29 cellular contexts compared by ENCODE assay signal in genomic region chr11:17639091-17639490, GRCh38.
"Had no signal": no experiment of that assay in that cellular context is flagged by ENCODE, and none has a peak within 500 bp of the region (broad histone marks: within the 10 kb centered on the region; RNA-seq: fewer than 3 reads in every experiment).

No MANE protein-coding gene starts in this region.

- H3K4me2 ChIP-seq: neural progenitor cell had no signal

- H3K36me3 Mint-ChIP-seq: natural killer cell; neural progenitor cell; stimulated activated memory B cell treated with anti-CD40 and anti-IgM and Interleukin-4, amounts not matched to agents 10 μg/mL and 1 μg/mL and 100 μg/mL, for 72 hours; type B pancreatic cell had no signal

- H3K4me1 ChIP-seq: neural progenitor cell, parathyroid adenoma, psoas muscle, right lobe of liver, suprapubic skin, testis, tibial artery, transverse colon, upper lobe of right lung, uterus had no signal

- H3K9ac ChIP-seq: neural progenitor cell, parathyroid adenoma had no signal

- H3K27ac Mint-ChIP-seq: natural killer cell; nephron; neural progenitor cell; progenitor cell of endocrine pancreas; stimulated activated memory B cell treated with anti-CD40 and anti-IgM and Interleukin-4, amounts not matched to agents 10 μg/mL and 1 μg/mL and 100 μg/mL, for 72 hours; type B pancreatic cell had no signal

- H3K27me3 Mint-ChIP-seq: stimulated activated memory B cell treated with anti-CD40 and anti-IgM and Interleukin-4, amounts not matched to agents 10 μg/mL and 1 μg/mL and 100 μg/mL, for 72 hours; stimulated activated naive CD8-positive, alpha-beta T cell treated with anti-CD3 and anti-CD28 coated beads, Interleukin-15, amount 100 ng/mL, for 72 hours had no signal

- H3K27me3 ChIP-seq: neural progenitor cell, ovary, right lobe of liver, sigmoid colon, testis, transverse colon, upper lobe of right lung, uterus had no signal

- H3K4me3 Mint-ChIP-seq: natural killer cell; nephron; neural progenitor cell; stimulated activated memory B cell treated with anti-CD40 and anti-IgM and Interleukin-4, amounts not matched to agents 10 μg/mL and 1 μg/mL and 100 μg/mL, for 72 hours; stimulated activated naive CD8-positive, alpha-beta T cell treated with anti-CD3 and anti-CD28 coated beads, Interleukin-15, amount 100 ng/mL, for 72 hours; type B pancreatic cell had no signal

- DNase-seq: natural killer cell; occipital lobe; ovary; psoas muscle; right cardiac atrium; right lobe of liver; sigmoid colon; small intestine; stimulated activated CD4-positive, alpha-beta T cell treated with anti-CD3 and anti-CD28 coated beads, Interleukin-12 subunit alpha, Interleukin-12 subunit beta, amount 100 ng/mL, for 4 hours; stimulated activated CD4-positive, alpha-beta T cell treated with anti-CD3 and anti-CD28 coated beads, Interleukin-1b, Interleukin-23, amount 100 ng/mL, for 48 hours; stimulated activated CD4-positive, alpha-beta T cell treated with anti-CD3 and anti-CD28 coated beads, Interleukin-4, amount 100 ng/mL, for 1 hour; stimulated activated CD4-positive, alpha-beta T cell treated with anti-CD3 and anti-CD28 coated beads, Interleukin-4, amount 100 ng/mL, for 4 hours; stimulated activated CD8-positive, alpha-beta memory T cell treated with anti-CD3 and anti-CD28 coated beads, Interleukin-4, amount 100 ng/mL, for 48 hours; stimulated activated naive CD4-positive, alpha-beta T cell; stimulated activated naive CD8-positive, alpha-beta T cell treated with anti-CD3 and anti-CD28 coated beads, Interleukin-15, amount 100 ng/mL, for 72 hours; stimulated activated naive CD8-positive, alpha-beta T cell treated with anti-CD3 and anti-CD28 coated beads, Interleukin-15, Interleukin-2, amounts not matched to agents 100 U/mL and 50 U/mL, for 24 hours; substantia nigra; testis; tibial artery; transverse colon; upper lobe of right lung; uterus had no signal

- H3K79me2 ChIP-seq: parathyroid adenoma had no signal

- H3K9me3 ChIP-seq: ovary, psoas muscle, right lobe of liver, sigmoid colon, suprapubic skin, testis, tibial artery, transverse colon, upper lobe of right lung, uterus had no signal

- H3K27ac ChIP-seq: neural progenitor cell, ovary, parathyroid adenoma, psoas muscle, right lobe of liver, sigmoid colon, suprapubic skin, testis, tibial artery, transverse colon, upper lobe of right lung, uterus had no signal

- H3K4me3 ChIP-seq: neural progenitor cell, ovary, psoas muscle, right lobe of liver, sigmoid colon, suprapubic skin, testis, tibial artery, transverse colon, upper lobe of right lung, uterus had no signal

- H3K4me1 Mint-ChIP-seq: nephron; neural progenitor cell; stimulated activated memory B cell treated with anti-CD40 and anti-IgM and Interleukin-4, amounts not matched to agents 10 μg/mL and 1 μg/mL and 100 μg/mL, for 72 hours; stimulated activated naive CD8-positive, alpha-beta T cell treated with anti-CD3 and anti-CD28 coated beads, Interleukin-15, amount 100 ng/mL, for 72 hours had no signal

- H3K9me3 Mint-ChIP-seq: natural killer cell; nephron; neural progenitor cell; stimulated activated naive CD8-positive, alpha-beta T cell treated with anti-CD3 and anti-CD28 coated beads, Interleukin-15, amount 100 ng/mL, for 72 hours; type B pancreatic cell had no signal

- H3K36me3 ChIP-seq: neural progenitor cell, ovary, right lobe of liver, sigmoid colon, suprapubic skin, tibial artery, transverse colon, upper lobe of right lung, uterus had no signal

- ATAC-seq: natural killer cell; psoas muscle; right cardiac atrium; right lobe of liver; stimulated activated memory B cell treated with anti-CD40 and anti-IgM and Interleukin-4, amounts not matched to agents 10 μg/mL and 1 μg/mL and 100 μg/mL, for 72 hours; stimulated activated naive CD8-positive, alpha-beta T cell treated with anti-CD3 and anti-CD28 coated beads, Interleukin-15, amount 100 ng/mL, for 72 hours; stimulated activated naive CD8-positive, alpha-beta T cell treated with anti-CD3 and anti-CD28 coated beads, Interleukin-15, Interleukin-2, amounts not matched to agents 100 U/mL and 50 U/mL, for 24 hours; upper lobe of right lung had no signal

- H2AFZ ChIP-seq: neural progenitor cell, parathyroid adenoma had no signal
